Comparison of ENCODE assay signal across 11 cellular contexts in genomic region chr10:16832351-16833080, GRCh38. TPM values are rescaled to one million over a fixed set of nuclear protein-coding genes. Genes with fewer than 3 reads are reported as not detected.
DNase-seq lines count a peak whose midpoint lies in the region; ATAC-seq and TF ChIP-seq lines count a peak whose summit lies in the region.
"Had no signal": no experiment of that assay in that cellular context is flagged by ENCODE, and none has a peak within 500 bp of the region (broad histone marks: within the 10 kb centered on the region; RNA-seq: fewer than 3 reads in every experiment).

No MANE protein-coding gene starts in this region.

- H3K27me3 ChIP-seq in heart right ventricle, result no peaks in the 10 kb centered on the region

- no peak overlapping the region for H3K4me3 Mint-ChIP-seq in activated naive CD4-positive, alpha-beta T cell treated with anti-CD3 and anti-CD28 coated beads, Interleukin-2, amount 10 ng/mL, durations not matched to agents 7 days and 5 days
- H3K4me3 Mint-ChIP-seq: natural killer cell had no signal

- peaks cover 31% of the 10 kb centered on the region for H3K4me1 Mint-ChIP-seq in activated naive CD4-positive, alpha-beta T cell treated with anti-CD3 and anti-CD28 coated beads, Interleukin-2, amount 10 ng/mL, durations not matched to agents 7 days and 5 days

- intact Hi-C loops in heart right ventricle (cut with DNase I), result no loop called here

- H3K27ac ChIP-seq in heart right ventricle, result peak overlapping the region in 8 of 10 donors; percentile 37 to 86 (median 72)

- DNase-seq in G401 (ENCODE audit: low spot score) (peak; percentile 82), amniotic epithelial cell (ENCODE audit: low read depth) (peak; percentile 86), heart right ventricle (peak in 1 of 2 donors; percentile 30), smooth muscle cell of the brain vasculature (ENCODE audit: low read depth, low spot score) (peak; percentile 88), HK-2 (ENCODE audit: unreplicated experiment) (no peak), NCI-H1417 (lab: John Stamatoyannopoulos, UW) (no peak), NCI-H1930 (lab: John Stamatoyannopoulos, UW) (no peak)
- DNase-seq in activated naive CD4-positive, alpha-beta T cell treated with anti-CD3 and anti-CD28 coated beads, Interleukin-2, amount 10 ng/mL, durations not matched to agents 7 days and 5 days, result no peak
- DNase-seq: natural killer cell; stimulated activated naive CD4-positive, alpha-beta T cell had no signal

- H3K9me3 Mint-ChIP-seq in activated naive CD4-positive, alpha-beta T cell treated with anti-CD3 and anti-CD28 coated beads, Interleukin-2, amount 10 ng/mL, durations not matched to agents 7 days and 5 days, result no peaks in the 10 kb centered on the region
- H3K9me3 Mint-ChIP-seq: natural killer cell had no signal

- peak; percentile 20 to 66 (median 52) for ATAC-seq in heart right ventricle
- ATAC-seq: activated CD4-positive, CD25-positive, alpha-beta regulatory T cell treated with anti-CD3 and anti-CD28 coated beads, Interleukin-2, amount 50 U/mL, for 24 hours; natural killer cell had no signal

- no peaks in the 10 kb centered on the region for H3K36me3 ChIP-seq in heart right ventricle

- no peaks in the 10 kb centered on the region for H3K36me3 Mint-ChIP-seq in activated naive CD4-positive, alpha-beta T cell treated with anti-CD3 and anti-CD28 coated beads, Interleukin-2, amount 10 ng/mL, durations not matched to agents 7 days and 5 days
- H3K36me3 Mint-ChIP-seq: natural killer cell had no signal

- peaks cover 5% of the 10 kb centered on the region for H3K27me3 Mint-ChIP-seq in activated naive CD4-positive, alpha-beta T cell treated with anti-CD3 and anti-CD28 coated beads, Interleukin-2, amount 10 ng/mL, durations not matched to agents 7 days and 5 days

- H3K27ac Mint-ChIP-seq in activated naive CD4-positive, alpha-beta T cell treated with anti-CD3 and anti-CD28 coated beads, Interleukin-2, amount 10 ng/mL, durations not matched to agents 7 days and 5 days, result no peak overlapping the region
- H3K27ac Mint-ChIP-seq: natural killer cell had no signal

- H3K4me1 ChIP-seq in heart right ventricle, result peaks cover 0 to 40% (median 22%) of the 10 kb centered on the region in 9 donors

- in situ Hi-C loops in G401 (cut with HindIII; ENCODE audit: low sequenced_read_pairs), result no loop called here

- WGBS in heart right ventricle, 2 donors, result 47 to 52% methylated on average over 11 of the region's 11 CpGs

- TF ChIP-seq CTCF in heart right ventricle (IDR thresholded peaks at IDR 0.05), result peak in 2 of 9 donors; percentile 8 to 14

- H3K4me3 ChIP-seq in heart right ventricle, result no peak overlapping the region

- CTCF ChIA-PET in activated naive CD4-positive, alpha-beta T cell treated with anti-CD3 and anti-CD28 coated beads, Interleukin-2, amount 10 ng/mL, durations not matched to agents 7 days and 5 days (lab: Charles Lee), result interaction anchor here (1.1 kb wide), 1 partner anchor 421 kb away, joined by 3 read pairs; no protein-coding TSS in a partner anchor

- no peaks in the 10 kb centered on the region for H3K9me3 ChIP-seq in heart right ventricle

RNA-seq across cellular contexts. Expression of gene RSU1, which starts 15.3 kb away (rescaled TPM):
- total RNA-seq in G401 (2014; rRNA removed; shearing (Covaris generic)), result 14.9 and 26.7 TPM in 2 replicates
- 10 to 100 TPM; 36.8 to 72.5 (median 48.3) TPM for total RNA-seq in heart right ventricle
- polyA plus RNA-seq in heart right ventricle, result 10 to 100 TPM; 25.5 to 74.2 TPM

Comparison
In these comparisons a context has a peak if more than half of its experiments do, and no peak if none do; other contexts are left out.
1. DNase-seq: peak in G401 (single experiment), amniotic epithelial cell (single experiment) and smooth muscle cell of the brain vasculature (single experiment); none in activated naive CD4-positive, alpha-beta T cell treated with anti-CD3 and anti-CD28 coated beads, Interleukin-2, amount 10 ng/mL, durations not matched to agents 7 days and 5 days (single experiment), HK-2 (single experiment), NCI-H1417 (0 of 3) and NCI-H1930 (0 of 2).